9 cellular contexts compared by ENCODE assay signal in genomic region chr7:30470163-30470770, GRCh38. TPM values are rescaled to one million over a fixed set of nuclear protein-coding genes. Genes with fewer than 3 reads are reported as not detected.
DNase-seq lines count a peak whose midpoint lies in the region; ATAC-seq, FAIRE-seq and TF ChIP-seq lines count a peak whose summit lies in the region.
"Had no signal": no experiment of that assay in that cellular context is flagged by ENCODE, and none has a peak within 500 bp of the region (broad histone marks: within the 10 kb centered on the region; RNA-seq: fewer than 3 reads in every experiment).

No MANE protein-coding gene starts in this region.

- intact Hi-C loops in HepG2 (cut with micrococcal nuclease; ENCODE audit: unreplicated experiment) (no loop called here), testis (cut with DNase I; ENCODE audit: low total_unique reads) (no loop called here)

- H3K9ac ChIP-seq in HepG2 (ENCODE audit: insufficient read depth, low read depth, low read length), result no peak overlapping the region

- POLR2A ChIA-PET in HepG2 (lab: Yijun Ruan, JAX), result no interaction called here

- H3K9me3 ChIP-seq in HepG2 (ENCODE audit: low read length) (no peaks in the 10 kb centered on the region), testis (no peaks in the 10 kb centered on the region)

- H2AFZ ChIP-seq in HepG2 (ENCODE audit: low read length), result no peak overlapping the region

- H3K4me1 ChIP-seq in HepG2 (ENCODE audit: insufficient read depth, low read length) (peaks cover 19% of the 10 kb centered on the region), testis (peaks cover 49% of the 10 kb centered on the region)

- no peaks in the 10 kb centered on the region for H4K20me1 ChIP-seq in HepG2 (ENCODE audit: insufficient read depth, low read length)

- peaks cover 29% of the 10 kb centered on the region for H3K36me3 Mint-ChIP-seq in T-helper 2 cell treated with Interferon-gamma antibody and Interleukin-4, amounts not matched to agents 5 μg/mL and 100 μg/mL, for 36 hours (ENCODE audit: low read depth)

- CTCF ChIA-PET in HepG2 (lab: Yijun Ruan, JAX; ENCODE audit: low intra/inter-chr PET ratio, low total read pairs), result no interaction called here

- DNase-seq in NCI-H82 (lab: John Stamatoyannopoulos, UW), result peak; percentile 87
- peak in 1 of 61 donors; percentile 83 for DNase-seq in caudate nucleus (lab: John Stamatoyannopoulos, UW)
- DNase-seq in HepG2 (ENCODE audit: low spot score), result no peak
- peak; percentile 38 for DNase-seq in testis
- no peak for DNase-seq in T-helper 2 cell treated with Interferon-gamma antibody and Interleukin-4, amounts not matched to agents 5 μg/mL and 100 μg/mL, for 36 hours (ENCODE audit: low spot score)
- no peak for DNase-seq in activated T-cell treated with anti-CD3 and anti-CD28 coated beads, Interleukin-2, amount 50 U/mL, for 48 hours
- no peak for DNase-seq in GM19238 (ENCODE audit: insufficient read length, low spot score)

- ATAC-seq in HepG2, result no peak
- no peak for ATAC-seq in HG03159 (IDR thresholded peaks at IDR 0.05; ENCODE audit: unreplicated experiment)

- peaks cover 57% of the 10 kb centered on the region for H3K4me1 Mint-ChIP-seq in T-helper 2 cell treated with Interferon-gamma antibody and Interleukin-4, amounts not matched to agents 5 μg/mL and 100 μg/mL, for 36 hours (ENCODE audit: low read depth)

- TF ChIP-seq EP300 in HepG2 (IDR thresholded peaks at IDR 0.05; ENCODE audit: low read depth in 2 of 2, low read length in 2 of 2), result no peak
- TF ChIP-seq EP300 in HepG2 (CRISPR knock-in tag; IDR thresholded peaks at IDR 0.05; ENCODE audit: borderline replicate concordance), result no peak

- in situ Hi-C loops in HepG2 (cut with HindIII; ENCODE audit: extremely low pct_ligation_motif_present, low pct_unique_long_range_greater_than_20kb), result no loop called here

- H3K27ac Mint-ChIP-seq in T-helper 2 cell treated with Interferon-gamma antibody and Interleukin-4, amounts not matched to agents 5 μg/mL and 100 μg/mL, for 36 hours, result no peak overlapping the region
- H3K27ac Mint-ChIP-seq: activated naive CD4-positive, alpha-beta T cell treated with anti-CD3 and anti-CD28 coated beads, Interleukin-2, amount 50 U/mL, for 24 hours had no signal

- H3K79me2 ChIP-seq in HepG2 (ENCODE audit: insufficient read depth, low read length), result no peaks in the 10 kb centered on the region

- H3K36me3 ChIP-seq in HepG2 (replicated peaks in 1 of 2; ENCODE audit: control insufficient read depth in 1 of 2, insufficient read depth in 2 of 2, low read length in 2 of 2) (no peaks in the 10 kb centered on the region), testis (ENCODE audit: low read depth, missing control alignments) (no peaks in the 10 kb centered on the region)

- H3K27ac ChIP-seq in caudate nucleus (ENCODE audit: low read depth, low read length), result peak overlapping the region; percentile 27
- H3K27ac ChIP-seq in HepG2 (ENCODE audit: extremely low read length, insufficient read depth, low read length), result no peak overlapping the region
- peak overlapping the region; percentile 68 to 71 for H3K27ac ChIP-seq in testis

- 83% methylated on average over 14 of the region's 14 CpGs for WGBS in HepG2 (ENCODE audit: low lambda C conversion rate)
- 36 to 40% methylated on average over 12 to 14 of the region's 14 CpGs for WGBS in testis, 2 donors

- TF ChIP-seq POLR2A in HepG2 (IDR thresholded peaks at IDR 0.05; ENCODE audit: insufficient read depth in 1 of 2, low read depth in 2 of 2, low read length in 2 of 2), result no peak
- TF ChIP-seq POLR2A in testis (IDR thresholded peaks at IDR 0.05), result no peak

- TF ChIP-seq RAD21 in HepG2 (CRISPR knock-in tag; IDR thresholded peaks at IDR 0.05), result no peak

- no peak overlapping the region for H3K4me2 ChIP-seq in HepG2 (ENCODE audit: low read depth, low read length)

- H3K27me3 ChIP-seq in HepG2 (ENCODE audit: control insufficient read depth in 1 of 2, insufficient read depth in 2 of 2, low read length in 2 of 2) (no peaks in the 10 kb centered on the region), testis (no peaks in the 10 kb centered on the region)

- H3K27me3 Mint-ChIP-seq in T-helper 2 cell treated with Interferon-gamma antibody and Interleukin-4, amounts not matched to agents 5 μg/mL and 100 μg/mL, for 36 hours (ENCODE audit: low read depth), result no peaks in the 10 kb centered on the region
- H3K27me3 Mint-ChIP-seq: activated naive CD4-positive, alpha-beta T cell treated with anti-CD3 and anti-CD28 coated beads, Interleukin-2, amount 50 U/mL, for 24 hours had no signal

- H3K4me3 ChIP-seq in HepG2 (replicated peaks in 1 of 3; ENCODE audit: insufficient read depth in 1 of 3, low read depth in 2 of 3, low read length in 3 of 3) (no peak overlapping the region), testis (no peak overlapping the region)

- FAIRE-seq in HepG2 (lab: Jason Lieb, UNC), result no peak

- no peaks in the 10 kb centered on the region for H3K9me3 Mint-ChIP-seq in T-helper 2 cell treated with Interferon-gamma antibody and Interleukin-4, amounts not matched to agents 5 μg/mL and 100 μg/mL, for 36 hours
- H3K9me3 Mint-ChIP-seq: activated naive CD4-positive, alpha-beta T cell treated with anti-CD3 and anti-CD28 coated beads, Interleukin-2, amount 50 U/mL, for 24 hours had no signal

- no peak for TF ChIP-seq CTCF in HepG2 (CRISPR knock-in tag; IDR thresholded peaks at IDR 0.05)
- no peak for TF ChIP-seq CTCF in testis (IDR thresholded peaks at IDR 0.05)

- BruUV-seq in HepG2 (replicated peaks; lab: Mats Ljungman, UMichigan), result no TSS peak

- H3K4me3 Mint-ChIP-seq in T-helper 2 cell treated with Interferon-gamma antibody and Interleukin-4, amounts not matched to agents 5 μg/mL and 100 μg/mL, for 36 hours, result no peak overlapping the region
- H3K4me3 Mint-ChIP-seq: activated naive CD4-positive, alpha-beta T cell treated with anti-CD3 and anti-CD28 coated beads, Interleukin-2, amount 50 U/mL, for 24 hours had no signal

TF ChIP-seq in HepG2, 621 proteins besides CTCF, POLR2A, EP300 and RAD21 (continues in another document):
- TF ChIP-seq, protein P1, sequence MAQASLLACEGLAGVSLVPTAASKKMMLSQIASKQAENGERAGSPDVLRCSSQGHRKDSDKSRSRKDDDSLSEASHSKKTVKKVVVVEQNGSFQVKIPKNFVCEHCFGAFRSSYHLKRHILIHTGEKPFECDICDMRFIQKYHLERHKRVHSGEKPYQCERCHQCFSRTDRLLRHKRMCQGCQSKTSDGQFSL (CRISPR knock-in tag; IDR thresholded peaks at IDR 0.05), result no peak
- peak; percentile 15; the same call in 1 of the 2 replicates for TF ChIP-seq FOSL2 (CRISPR knock-in tag; IDR thresholded peaks at IDR 0.05)

RNA-seq across cellular contexts. Expression of gene NOD1, which starts 8.3 kb away (rescaled TPM):
- total RNA-seq in HepG2 (2016; rRNA removed; fragmentation: Illumina TruSeq; extraction: Trizol), result 2.9 TPM in 2 replicates
- total RNA-seq in HepG2 (2016; cell fraction: cytosol; rRNA removed; fragmentation: Illumina TruSeq; extraction: Trizol; ENCODE audit: low read depth), result 1.6 and 1.8 TPM in 2 replicates
- total RNA-seq in HepG2 (2016; cell fraction: insoluble cytoplasmic fraction; rRNA removed; fragmentation: Illumina TruSeq; extraction: Trizol), result 2.4 and 2.6 TPM in 2 replicates
- 1.7 and 3.3 TPM in 2 replicates for total RNA-seq in HepG2 (2016; cell fraction: membrane; rRNA removed; fragmentation: Illumina TruSeq; extraction: Trizol)
- 4.8 and 4.9 TPM in 2 replicates for total RNA-seq in HepG2 (2016; cell fraction: nucleus; rRNA removed; fragmentation: Illumina TruSeq; extraction: Trizol)
- 1.7 and 1.9 TPM in 2 replicates for polyA plus RNA-seq in HepG2 (2011; rRNA removed)
- 1.1 and 1.4 TPM in 2 replicates for polyA plus RNA-seq in HepG2 (2011; cell fraction: cytosol; rRNA removed)
- polyA plus RNA-seq in HepG2 (2011; cell fraction: nucleus; rRNA removed), result 4.1 and 4.3 TPM in 2 replicates
- polyA plus RNA-seq in HepG2 (2012), result 0.91 and 1.1 TPM in 2 replicates
- polyA plus RNA-seq in HepG2 (2016; cell fraction: cytosol; fragmentation: Illumina TruSeq; extraction: Trizol; ENCODE audit: low read depth), result 0.54 and 0.55 TPM in 2 replicates
- polyA plus RNA-seq in HepG2 (2016; cell fraction: insoluble cytoplasmic fraction; fragmentation: Illumina TruSeq; extraction: Trizol; ENCODE audit: low read depth), result 2.1 and 3.1 TPM in 2 replicates
- 1.2 TPM in 2 replicates for polyA plus RNA-seq in HepG2 (2016; cell fraction: membrane; fragmentation: Illumina TruSeq; extraction: Trizol; ENCODE audit: low read depth)
- polyA plus RNA-seq in HepG2 (2016; cell fraction: nucleus; fragmentation: Illumina TruSeq; extraction: Trizol; ENCODE audit: insufficient read depth, low read depth), result 6.7 and 7.0 TPM in 2 replicates
- polyA minus RNA-seq in HepG2 (2011; rRNA and poly(A)+ RNA removed; ENCODE audit: low replicate concordance), result 4.2 and 9.5 TPM in 2 replicates
- 0.97 and 1.1 TPM in 2 replicates for polyA minus RNA-seq in HepG2 (2011; cell fraction: cytosol; rRNA and poly(A)+ RNA removed)
- polyA minus RNA-seq in HepG2 (2011; cell fraction: nucleus; rRNA and poly(A)+ RNA removed), result 4.5 and 5.7 TPM in 2 replicates
- 10 to 100 TPM; 11.9 to 12.9 TPM for total RNA-seq in testis
- polyA plus RNA-seq in testis (ENCODE audit: insufficient read depth, low read depth, low replicate concordance), result 4.6 TPM

RNA-seq across cellular contexts. Expression of gene GGCT, which starts 34.4 kb away (rescaled TPM):
- total RNA-seq in HepG2 (2016; rRNA removed; fragmentation: Illumina TruSeq; extraction: Trizol) (78.3 and 100 TPM in 2 replicates), testis (10 to 100 TPM; 14.7 to 17.8 TPM)
- total RNA-seq in HepG2 (2016; cell fraction: cytosol; rRNA removed; fragmentation: Illumina TruSeq; extraction: Trizol; ENCODE audit: low read depth), result 39.7 and 45.3 TPM in 2 replicates
- total RNA-seq in HepG2 (2016; cell fraction: insoluble cytoplasmic fraction; rRNA removed; fragmentation: Illumina TruSeq; extraction: Trizol), result 82.1 and 105 TPM in 2 replicates
- total RNA-seq in HepG2 (2016; cell fraction: membrane; rRNA removed; fragmentation: Illumina TruSeq; extraction: Trizol), result 67.8 and 73.9 TPM in 2 replicates
- total RNA-seq in HepG2 (2016; cell fraction: nucleus; rRNA removed; fragmentation: Illumina TruSeq; extraction: Trizol), result 32.3 and 39.6 TPM in 2 replicates
- polyA plus RNA-seq in HepG2 (2011; rRNA removed) (14.0 and 19.5 TPM in 2 replicates), testis (ENCODE audit: insufficient read depth, low read depth, low replicate concordance) (21.8 TPM)
- polyA plus RNA-seq in HepG2 (2011; cell fraction: cytosol; rRNA removed), result 11.4 and 15.5 TPM in 2 replicates
- 4.5 and 4.6 TPM in 2 replicates for polyA plus RNA-seq in HepG2 (2011; cell fraction: nucleus; rRNA removed)
- polyA plus RNA-seq in HepG2 (2012), result 24.6 and 36.2 TPM in 2 replicates
- polyA plus RNA-seq in HepG2 (2016; cell fraction: cytosol; fragmentation: Illumina TruSeq; extraction: Trizol; ENCODE audit: low read depth), result 46.7 and 63.3 TPM in 2 replicates
- polyA plus RNA-seq in HepG2 (2016; cell fraction: insoluble cytoplasmic fraction; fragmentation: Illumina TruSeq; extraction: Trizol; ENCODE audit: low read depth), result 121 TPM in 2 replicates
- polyA plus RNA-seq in HepG2 (2016; cell fraction: membrane; fragmentation: Illumina TruSeq; extraction: Trizol; ENCODE audit: low read depth), result 69.8 and 73.0 TPM in 2 replicates
- polyA plus RNA-seq in HepG2 (2016; cell fraction: nucleus; fragmentation: Illumina TruSeq; extraction: Trizol; ENCODE audit: insufficient read depth, low read depth), result 58.4 and 59.1 TPM in 2 replicates
- polyA minus RNA-seq in HepG2 (2011; rRNA and poly(A)+ RNA removed; ENCODE audit: low replicate concordance), result 8.0 and 33.3 TPM in 2 replicates
- polyA minus RNA-seq in HepG2 (2011; cell fraction: cytosol; rRNA and poly(A)+ RNA removed), result 5.6 and 6.7 TPM in 2 replicates
- polyA minus RNA-seq in HepG2 (2011; cell fraction: nucleus; rRNA and poly(A)+ RNA removed), result 5.8 and 6.7 TPM in 2 replicates

Comparison
In these comparisons a context has a peak if more than half of its experiments do, and no peak if none do; other contexts are left out.
1. DNase-seq: peak in NCI-H82 (single experiment) and testis (single experiment); none in HepG2 (single experiment), T-helper 2 cell treated with Interferon-gamma antibody and Interleukin-4, amounts not matched to agents 5 μg/mL and 100 μg/mL, for 36 hours (single experiment), activated T-cell treated with anti-CD3 and anti-CD28 coated beads, Interleukin-2, amount 50 U/mL, for 48 hours (0 of 2) and GM19238 (single experiment).